In the genomic region with DNA sequence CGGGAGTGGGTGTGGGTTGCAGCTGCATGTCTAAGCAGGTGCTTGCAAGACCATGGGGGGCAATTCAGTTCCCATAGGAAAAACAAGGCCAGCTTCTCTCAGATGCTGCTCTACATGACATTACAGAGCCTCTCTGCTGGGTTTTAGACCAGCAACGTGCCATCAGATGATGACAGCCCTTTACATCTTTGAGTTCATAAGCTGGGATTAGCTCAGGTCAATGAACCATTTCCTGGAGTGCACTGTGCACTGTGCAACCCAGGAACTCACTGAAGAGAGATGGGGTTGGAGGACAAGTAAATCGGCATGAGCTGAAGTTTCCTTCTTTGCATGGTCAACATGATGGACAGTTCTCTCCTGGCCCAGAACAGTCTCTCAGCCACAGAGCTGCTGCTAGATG, we compare ENCODE assay signal across 22 cellular contexts.
DNase-seq lines count a peak whose midpoint lies in the region; FAIRE-seq lines count a peak whose summit lies in the region.
"Had no signal": no experiment of that assay in that cellular context is flagged by ENCODE, and none has a peak within 500 bp of the region (broad histone marks: within the 10 kb centered on the region; RNA-seq: fewer than 3 reads in every experiment).

No MANE protein-coding gene starts in this region.

- DNase-seq in NCI-H82 (lab: John Stamatoyannopoulos, UW) (peak; percentile 37), NCI-H82 treated with DMSO at 0.1 percent for 48 hours (lab: John Stamatoyannopoulos, UW; ENCODE audit: unreplicated experiment) (no peak), HTR-8/SVneo (ENCODE audit: insufficient read length, low spot score) (no peak), ureter (ENCODE audit: low spot score) (no peak), NCI-H345 treated with DMSO at 0.1 percent for 48 hours (lab: John Stamatoyannopoulos, UW; ENCODE audit: unreplicated experiment) (no peak)
- DNase-seq: 8988T; ACHN; BE2C; C1 segment of cervical spinal cord; CD4-positive, alpha-beta memory T cell; CD4-positive, CD25-positive, alpha-beta regulatory T cell; CD8-positive, alpha-beta memory T cell; COR-L47; DMS 273 treated with DMSO at 0.1 percent for 48 hours; DMS153; DMS53; DMS79; GF-D8 had no signal

- FAIRE-seq in HTR-8/SVneo (lab: Jason Lieb, UNC): peak; percentile 52
- FAIRE-seq: A204.1, G401.6, GM12891, GM19239 had no signal
